Comparison of ENCODE assay signal across 7 cellular contexts in the genomic region with DNA sequence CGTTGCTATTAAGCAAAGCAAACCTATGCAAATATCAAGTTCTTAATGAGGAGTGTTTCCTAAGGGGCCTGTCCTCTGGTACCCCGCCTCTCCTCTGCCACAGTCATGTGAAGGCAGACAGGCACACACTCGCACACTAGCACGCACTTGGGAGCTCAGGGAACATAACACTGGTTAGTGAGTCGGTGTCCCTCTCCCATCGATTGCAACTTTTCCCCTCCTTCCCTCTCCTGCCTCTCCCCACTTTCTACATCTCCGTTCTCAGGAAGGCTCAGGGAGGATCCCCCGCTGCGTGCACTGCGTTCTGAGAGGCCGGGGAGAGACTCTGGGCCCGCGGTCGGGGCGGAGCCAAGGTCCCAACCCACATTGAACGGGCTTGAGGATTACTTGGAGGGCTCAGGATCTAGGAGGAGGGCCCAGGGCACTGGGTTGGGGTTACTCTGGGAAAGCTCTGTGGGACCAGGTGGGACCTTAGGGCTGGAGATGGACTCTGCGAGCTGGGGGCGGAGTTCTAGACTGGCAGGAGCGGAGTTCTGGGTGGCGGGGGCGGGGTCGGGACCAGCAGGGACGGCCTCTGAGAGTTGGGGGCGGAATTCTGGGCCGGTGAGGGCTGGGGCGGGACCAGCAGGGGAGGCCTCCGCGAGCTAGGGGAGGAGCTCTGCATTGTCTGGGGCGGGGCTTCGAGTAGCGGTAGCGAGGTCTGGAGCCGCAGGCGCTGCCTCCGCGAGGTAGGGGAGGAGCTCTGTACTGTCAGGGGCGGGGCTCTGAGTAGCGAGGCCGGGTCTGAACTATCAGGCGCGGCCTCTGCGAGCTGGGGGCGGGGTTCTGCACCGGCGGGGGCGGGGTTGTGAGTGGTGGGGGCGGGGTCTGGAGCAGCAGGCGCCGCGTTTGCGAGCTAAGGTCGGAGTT.
DNase-seq lines count a peak whose midpoint lies in the region; ATAC-seq and TF ChIP-seq lines count a peak whose summit lies in the region.

No MANE protein-coding gene starts in this region.

- DNase-seq in NCI-H2029 treated with DMSO at 0.1 percent for 48 hours (lab: John Stamatoyannopoulos, UW) (peak; percentile 94), T1000 (lab: John Stamatoyannopoulos, UW) (peak; percentile 99), astrocyte of the hippocampus (ENCODE audit: low read depth, low spot score) (peak; percentile 99), hippocampal formation (lab: John Stamatoyannopoulos, UW) (peak; percentile 98), retinal pigment epithelial cell (ENCODE audit: low read depth) (peak; percentile 92)

- TF ChIP-seq CTCF in retinal pigment epithelial cell (conservative IDR thresholded peaks at IDR 0.05; ENCODE audit: low read depth, low read length), result no peak

- ATAC-seq in GM18517 (IDR thresholded peaks at IDR 0.05; ENCODE audit: unreplicated experiment) (peak; percentile 85), HG03039 (IDR thresholded peaks at IDR 0.05; ENCODE audit: unreplicated experiment) (peak; percentile 93)

- peak overlapping the region; percentile 88 for H3K4me3 ChIP-seq in retinal pigment epithelial cell (ENCODE audit: low read length)

Comparison
In these comparisons a context has a peak if more than half of its experiments do, and no peak if none do; other contexts are left out.
1. Peak in every context shown above with its lines: DNase-seq, ATAC-seq and H3K4me3 ChIP-seq.